ENCODE assay signal across 10 cellular contexts in the genomic region with DNA sequence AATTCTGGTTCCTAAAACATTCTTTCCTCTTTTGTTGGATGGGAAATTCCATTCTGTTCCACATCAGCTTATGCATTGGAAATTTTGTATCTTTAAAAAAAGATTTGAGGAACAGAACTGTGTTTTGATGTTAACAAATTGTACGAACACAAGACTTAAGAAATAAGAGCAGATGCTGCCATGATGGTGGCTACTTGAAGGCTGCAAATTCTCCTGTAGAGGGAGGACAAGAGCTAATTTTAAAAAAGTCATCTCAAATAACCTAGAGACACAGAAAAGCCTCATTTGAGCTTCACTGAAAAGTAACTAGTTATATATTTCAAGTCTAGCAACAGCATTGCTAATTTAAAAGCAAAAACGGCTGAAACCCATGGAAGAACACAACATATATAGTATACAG. TPM values are rescaled to one million over a fixed set of nuclear protein-coding genes. Genes with fewer than 3 reads are reported as not detected.
DNase-seq lines count a peak whose midpoint lies in the region; ATAC-seq, FAIRE-seq and TF ChIP-seq lines count a peak whose summit lies in the region.
"Had no signal": no experiment of that assay in that cellular context is flagged by ENCODE, and none has a peak within 500 bp of the region (broad histone marks: within the 10 kb centered on the region; RNA-seq: fewer than 3 reads in every experiment).

No MANE protein-coding gene starts in this region.

- peaks cover 9% of the 10 kb centered on the region for H3K36me3 Mint-ChIP-seq in neural progenitor cell

- H3K9me2 ChIP-seq in MM.1S (replicated peaks; ENCODE audit: insufficient read depth, low read length) = no peaks in the 10 kb centered on the region

- intact Hi-C loops in posterior vena cava (cut with DNase I) = no loop called here

- no peaks in the 10 kb centered on the region for H3K36me3 ChIP-seq in MM.1S (replicated peaks; ENCODE audit: insufficient read depth, low read length)
- H3K36me3 ChIP-seq in bronchial epithelial cell (ENCODE audit: control insufficient read depth, insufficient read depth, low read length) = peaks cover 2% of the 10 kb centered on the region
- H3K36me3 ChIP-seq in neural progenitor cell = no peaks in the 10 kb centered on the region

- H3K27me3 Mint-ChIP-seq in neural progenitor cell (ENCODE audit: insufficient read depth, low read depth) = no peaks in the 10 kb centered on the region
- H3K27me3 Mint-ChIP-seq: stimulated activated naive CD8-positive, alpha-beta T cell treated with anti-CD3 and anti-CD28 coated beads, Interleukin-15, amount 100 ng/mL, for 72 hours had no signal

- H4K20me1 ChIP-seq in MM.1S (ENCODE audit: insufficient read depth, low read length) (no peaks in the 10 kb centered on the region), neural progenitor cell (ENCODE audit: low read depth) (no peaks in the 10 kb centered on the region)

- no peak for ATAC-seq in HG03196 (IDR thresholded peaks at IDR 0.05; ENCODE audit: unreplicated experiment)
- ATAC-seq: stimulated activated naive CD8-positive, alpha-beta T cell treated with anti-CD3 and anti-CD28 coated beads, Interleukin-15, amount 100 ng/mL, for 72 hours had no signal

- H3K27ac ChIP-seq in MM.1S (ENCODE audit: low read length) (no peak overlapping the region), neural progenitor cell (peak overlapping the region; percentile 44)

- no peaks in the 10 kb centered on the region for H3K4me1 Mint-ChIP-seq in neural progenitor cell

- no peaks in the 10 kb centered on the region for H3K9me3 Mint-ChIP-seq in neural progenitor cell
- H3K9me3 Mint-ChIP-seq: stimulated activated naive CD8-positive, alpha-beta T cell treated with anti-CD3 and anti-CD28 coated beads, Interleukin-15, amount 100 ng/mL, for 72 hours had no signal

- H3K4me3 ChIP-seq in MM.1S (ENCODE audit: low read length) (no peak overlapping the region), bronchial epithelial cell (ENCODE audit: low read depth, low read length) (no peak overlapping the region), neural progenitor cell (no peak overlapping the region)

- no peak overlapping the region for H3K4me2 ChIP-seq in MM.1S (ENCODE audit: low read depth, low read length)
- H3K4me2 ChIP-seq in neural progenitor cell = no peak overlapping the region

- H3K79me2 ChIP-seq in MM.1S (ENCODE audit: low read length) (no peaks in the 10 kb centered on the region), neural progenitor cell (ENCODE audit: low read depth) (no peaks in the 10 kb centered on the region)

- H2AFZ ChIP-seq in MM.1S (ENCODE audit: low read length) (no peak overlapping the region), neural progenitor cell (replicated peaks) (no peak overlapping the region)

- H3K4me1 ChIP-seq in MM.1S (ENCODE audit: low read length) (no peaks in the 10 kb centered on the region), neural progenitor cell (peaks cover 18% of the 10 kb centered on the region)

- H3K9ac ChIP-seq in MM.1S (ENCODE audit: low read length) (no peak overlapping the region), neural progenitor cell (no peak overlapping the region)

- DNase-seq in NCI-H2196 (lab: John Stamatoyannopoulos, UW; ENCODE audit: unreplicated experiment) (peak; percentile 9), NCI-H2196 treated with DMSO at 0.1 percent for 48 hours (lab: John Stamatoyannopoulos, UW; ENCODE audit: unreplicated experiment) (no peak), MM.1S (peak; percentile 19), bronchial epithelial cell (ENCODE audit: low read depth) (peak; percentile 8), neural progenitor cell (ENCODE audit: low spot score) (peak; percentile 17), posterior vena cava (ENCODE audit: low spot score) (no peak)
- no peak for DNase-seq in activated CD8-positive, alpha-beta memory T cell treated with anti-CD3 and anti-CD28 coated beads, Interleukin-2, amount 50 U/mL, for 4 hours
- DNase-seq: islet precursor cell; stimulated activated naive CD8-positive, alpha-beta T cell treated with anti-CD3 and anti-CD28 coated beads, Interleukin-15, amount 100 ng/mL, for 72 hours had no signal

- no peak for FAIRE-seq in bronchial epithelial cell (lab: Jason Lieb, UNC)

- no peak overlapping the region for H3K27ac Mint-ChIP-seq in neural progenitor cell
- H3K27ac Mint-ChIP-seq: stimulated activated naive CD8-positive, alpha-beta T cell treated with anti-CD3 and anti-CD28 coated beads, Interleukin-15, amount 100 ng/mL, for 72 hours had no signal

- no peaks in the 10 kb centered on the region for H3K27me3 ChIP-seq in MM.1S (replicated peaks; ENCODE audit: insufficient read depth, low read length)
- no peaks in the 10 kb centered on the region for H3K27me3 ChIP-seq in bronchial epithelial cell (ENCODE audit: control insufficient read depth, insufficient read depth, low read length)
- H3K27me3 ChIP-seq in neural progenitor cell = no peaks in the 10 kb centered on the region

- no peaks in the 10 kb centered on the region for H3F3A ChIP-seq in MM.1S (ENCODE audit: insufficient read depth, low read length)
- peaks cover 20% of the 10 kb centered on the region for H3F3A ChIP-seq in neural progenitor cell (ENCODE audit: low read depth)

- no peak overlapping the region for H3K4me3 Mint-ChIP-seq in neural progenitor cell
- H3K4me3 Mint-ChIP-seq: stimulated activated naive CD8-positive, alpha-beta T cell treated with anti-CD3 and anti-CD28 coated beads, Interleukin-15, amount 100 ng/mL, for 72 hours had no signal

- H3K9me3 ChIP-seq in MM.1S (replicated peaks; ENCODE audit: insufficient read depth, low read length) = no peaks in the 10 kb centered on the region
- no peaks in the 10 kb centered on the region for H3K9me3 ChIP-seq in neural progenitor cell (ENCODE audit: low read depth)

- peak; percentile 40 for TF ChIP-seq CTCF in MM.1S (IDR thresholded peaks at IDR 0.05; ENCODE audit: low read length)
- TF ChIP-seq CTCF in bronchial epithelial cell (IDR thresholded peaks at IDR 0.05; ENCODE audit: insufficient read depth, low read length, severe bottlenecking) = peak; percentile 18
- TF ChIP-seq CTCF in neural progenitor cell (IDR thresholded peaks at IDR 0.05) = peak; percentile 56

RNA-seq across cellular contexts. Expression of a gene that starts 29.8 kb away (rescaled TPM):
- total RNA-seq in bronchial epithelial cell (99.5 and 123 TPM in 2 replicates), neural progenitor cell (ENCODE audit: low replicate concordance) (241 and 310 TPM in 2 replicates), posterior vena cava (100 to 1,000 TPM; 179 to 198 TPM)

RNA-seq across cellular contexts. Expression of a gene that starts 53.6 kb away (rescaled TPM):
- 74.2 and 100 TPM in 2 replicates for total RNA-seq in bronchial epithelial cell
- total RNA-seq in neural progenitor cell (ENCODE audit: low replicate concordance) = 7.8 and 12.3 TPM in 2 replicates
- total RNA-seq in posterior vena cava = 10 to 100 TPM; 12.3 to 16.1 TPM

Comparison
In these comparisons a context has a peak if more than half of its experiments do, and no peak if none do; other contexts are left out.
1. DNase-seq: peak in NCI-H2196 (single experiment), MM.1S (single experiment), bronchial epithelial cell (single experiment) and neural progenitor cell (single experiment); none in NCI-H2196 treated with DMSO at 0.1 percent for 48 hours (single experiment), activated CD8-positive, alpha-beta memory T cell treated with anti-CD3 and anti-CD28 coated beads, Interleukin-2, amount 50 U/mL, for 4 hours (single experiment) and posterior vena cava (single experiment).
2. Peak in every context shown above with its lines, with median percentiles within 50 percentile points of each other: CTCF ChIP-seq.